In genomic region chr13:41622545-41623429, GRCh38 we compare ENCODE assay signal across 13 cellular contexts.
DNase-seq lines count a peak whose midpoint lies in the region; ATAC-seq and TF ChIP-seq lines count a peak whose summit lies in the region.
"Had no signal": no experiment of that assay in that cellular context is flagged by ENCODE, and none has a peak within 500 bp of the region (broad histone marks: within the 10 kb centered on the region; RNA-seq: fewer than 3 reads in every experiment).

No MANE protein-coding gene starts in this region.

- TF ChIP-seq CTCF in ascending aorta (IDR thresholded peaks at IDR 0.05) (no peak), hepatocyte (IDR thresholded peaks at IDR 0.05; ENCODE audit: poor library complexity) (no peak)

- H4K20me1 ChIP-seq in hepatocyte (ENCODE audit: insufficient read depth, poor library complexity, severe bottlenecking), result no peaks in the 10 kb centered on the region

- H3K9me2 ChIP-seq in hepatocyte (replicated peaks; ENCODE audit: insufficient read depth), result no peaks in the 10 kb centered on the region

- intact Hi-C loops in ascending aorta (cut with DNase I), result loop anchor here (1.0 kb wide), 1 partner anchor 23 kb away; no protein-coding TSS in a partner anchor

- ATAC-seq in GM21526 (IDR thresholded peaks at IDR 0.05; ENCODE audit: low FRiP score, unreplicated experiment), result no peak
- no peak for ATAC-seq in GM21825 (IDR thresholded peaks at IDR 0.05; ENCODE audit: unreplicated experiment)
- ATAC-seq: GM23338; naive thymus-derived CD8-positive, alpha-beta T cell had no signal

- WGBS in hepatocyte (ENCODE audit: low lambda C conversion rate, missing lambda C conversion rate), result 60% methylated on average over 6 of the region's 6 CpGs

- H3K36me3 ChIP-seq in ascending aorta (no peaks in the 10 kb centered on the region), hepatocyte (replicated peaks; ENCODE audit: insufficient read depth, low read depth) (no peaks in the 10 kb centered on the region)

- peak; percentile 86 for DNase-seq in HCEC 1CT
- DNase-seq in ascending aorta (ENCODE audit: low spot score in 2 of 2), result peak in 1 of 2 donors; percentile 69
- DNase-seq in hepatocyte (ENCODE audit: low spot score), result peak; percentile 44
- peak; percentile 70 for DNase-seq in stromal cell of bone marrow (ENCODE audit: low read depth)
- DNase-seq in iPS-NIHi11 (ENCODE audit: low spot score), result no peak
- no peak for DNase-seq in NCI-H69 (lab: John Stamatoyannopoulos, UW)
- DNase-seq: hypothalamus; naive thymus-derived CD8-positive, alpha-beta T cell; NCI-H1105 treated with DMSO at 0.1 percent for 48 hours; stimulated activated CD4-positive, alpha-beta T cell treated with anti-CD3 and anti-CD28 coated beads, Interleukin-1b, Interleukin-23, amount 100 ng/mL, for 48 hours had no signal

- peak overlapping the region; percentile 86 to 89 for H3K27ac ChIP-seq in ascending aorta
- H3K27ac ChIP-seq in hepatocyte, result peak overlapping the region; percentile 78

- H3K9me3 ChIP-seq in ascending aorta (no peaks in the 10 kb centered on the region), hepatocyte (ENCODE audit: low read depth) (no peaks in the 10 kb centered on the region)

- H2AFZ ChIP-seq in hepatocyte, result no peak overlapping the region
- H2AFZ ChIP-seq: GM23338 had no signal

- H3K4me2 ChIP-seq in hepatocyte, result peak overlapping the region; percentile 1
- H3K4me2 ChIP-seq: GM23338 had no signal

- H3K4me1 ChIP-seq in ascending aorta (peaks cover 4 to 12% of the 10 kb centered on the region in 2 donors), hepatocyte (ENCODE audit: insufficient read depth) (peaks cover 10% of the 10 kb centered on the region)

- H3K4me3 ChIP-seq in ascending aorta (no peak overlapping the region), hepatocyte (no peak overlapping the region)
- H3K4me3 ChIP-seq: GM23338 had no signal

- H3K79me2 ChIP-seq in hepatocyte, result no peaks in the 10 kb centered on the region

- no peaks in the 10 kb centered on the region for H3K27me3 ChIP-seq in ascending aorta
- no peaks in the 10 kb centered on the region for H3K27me3 ChIP-seq in hepatocyte

Comparison
In these comparisons a context has a peak if more than half of its experiments do, and no peak if none do; other contexts are left out.
1. DNase-seq: peak in HCEC 1CT (single experiment), hepatocyte (single experiment) and stromal cell of bone marrow (single experiment); none in iPS-NIHi11 (single experiment) and NCI-H69 (single experiment).